22 cellular contexts compared by ENCODE assay signal in the genomic region with DNA sequence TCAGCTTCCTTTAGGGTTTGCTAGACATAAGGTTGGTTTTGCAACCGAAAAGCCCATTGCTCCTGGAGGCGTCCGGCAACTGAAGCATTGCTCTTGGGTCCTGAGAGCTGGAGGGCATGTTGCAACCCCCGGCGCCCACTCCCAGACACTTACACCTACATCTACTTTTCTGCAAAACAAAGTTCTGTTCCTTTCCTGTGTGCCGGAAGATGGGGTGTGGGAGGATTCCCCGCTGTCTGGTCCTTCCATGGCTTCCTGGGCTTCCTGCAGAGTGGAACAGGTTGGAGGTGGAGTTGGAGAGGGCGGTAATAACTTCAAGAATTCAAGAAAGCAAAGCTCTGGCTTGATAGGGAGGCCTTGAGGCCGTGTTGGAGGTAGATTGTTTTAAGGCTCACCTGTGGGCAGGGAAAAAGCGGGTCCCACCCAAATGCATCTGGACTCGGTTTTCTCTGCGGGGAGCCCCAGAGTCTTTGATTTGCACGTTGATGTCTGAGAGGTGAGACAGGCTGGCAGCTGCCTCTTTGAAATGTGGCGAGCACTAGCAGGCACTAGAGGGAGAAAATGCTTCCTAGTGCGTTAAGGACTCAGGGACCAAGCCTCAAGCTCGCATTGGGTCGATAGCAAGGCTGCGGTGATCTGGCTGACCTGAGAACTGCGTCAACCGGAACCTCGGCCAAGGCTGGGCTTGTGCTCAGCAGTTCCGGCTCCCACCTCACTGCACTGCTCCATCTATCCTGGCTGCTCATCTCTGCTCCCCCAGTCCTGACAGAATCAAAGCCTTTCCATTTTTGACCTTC. TPM values are rescaled to one million over a fixed set of nuclear protein-coding genes. Genes with fewer than 3 reads are reported as not detected.
DNase-seq lines count a peak whose midpoint lies in the region; ATAC-seq, FAIRE-seq and TF ChIP-seq lines count a peak whose summit lies in the region.
"Had no signal": no experiment of that assay in that cellular context is flagged by ENCODE, and none has a peak within 500 bp of the region (broad histone marks: within the 10 kb centered on the region; RNA-seq: fewer than 3 reads in every experiment).

No MANE protein-coding gene starts in this region.

- H2BK12ac ChIP-seq in H1 (ENCODE audit: low read depth, low read length) (no peak overlapping the region), mesenchymal stem cell (ENCODE audit: low read length in 2 of 2) (no peak overlapping the region)

- no peak overlapping the region for H3K27ac ChIP-seq in H1 (ENCODE audit: low read depth, low read length)
- no peak overlapping the region for H3K27ac ChIP-seq in mesenchymal stem cell (ENCODE audit: low read length, poor library complexity, severe bottlenecking)
- H3K27ac ChIP-seq: BLaER1, HL-60, Peyer's patch, SJSA1 had no signal

- CTCF ChIA-PET in H1 (lab: Charles Lee; ENCODE audit: partially characterized antibody): interaction anchor here (0.5 to 5.9 kb wide), 18 partner anchors 8 to 1833 kb away, joined by 3 to 58 read pairs (median 3); no protein-coding TSS in a partner anchor

- ATAC-seq in HG03378 (IDR thresholded peaks at IDR 0.05; ENCODE audit: unreplicated experiment): no peak
- ATAC-seq: GM12878 had no signal

- no peak overlapping the region for H3K18ac ChIP-seq in H1 (ENCODE audit: extremely low read depth, low read length)
- H3K18ac ChIP-seq in mesenchymal stem cell (ENCODE audit: low read depth in 1 of 2, low read length in 2 of 2): no peak overlapping the region

- H3K23me2 ChIP-seq in H1 (ENCODE audit: low read depth, low read length): no peaks in the 10 kb centered on the region

- 22% methylated on average over 22 of the region's 22 CpGs; no CpG with 5 or more reads in 1 of the 2 experiments for WGBS in H1 (ENCODE audit: extremely low coverage in 1 of 2, insufficient coverage in 1 of 2, insufficient read length in 1 of 2, insufficient replicate concordance in 2 of 2, low coverage in 1 of 2, low lambda C conversion rate in 2 of 2, missing lambda C conversion rate in 1 of 2), 2 experiments
- WGBS in mesenchymal stem cell: 23% methylated on average over 20 of the region's 22 CpGs

- H4K20me1 ChIP-seq in H1 (replicated peaks in 1 of 2; ENCODE audit: control insufficient read depth in 1 of 2, insufficient read depth in 2 of 2, low read length in 2 of 2): peaks cover 17 to 20% of the 10 kb centered on the region in 2 experiments

- no peak overlapping the region for H2BK20ac ChIP-seq in H1 (ENCODE audit: low read length)

- H3K79me2 ChIP-seq in H1 (ENCODE audit: control insufficient read depth in 1 of 2, insufficient read depth in 2 of 2, low read length in 2 of 2): no peaks in the 10 kb centered on the region

- H3K27me3 ChIP-seq in H7 (ENCODE audit: control insufficient read depth, insufficient read depth, low read length) (peaks cover 83% of the 10 kb centered on the region), H1 (replicated peaks in 1 of 4; ENCODE audit: control insufficient read depth in 3 of 4, extremely low read depth in 1 of 4, insufficient read depth in 3 of 4, low read length in 3 of 4) (peaks cover 65 to 87% (median 75%) of the 10 kb centered on the region in 4 experiments), mesenchymal stem cell (ENCODE audit: control insufficient read depth in 1 of 2, insufficient read depth in 1 of 2, low read length in 2 of 2) (peaks cover 32 to 59% of the 10 kb centered on the region in 2 experiments)
- H3K27me3 ChIP-seq: SJSA1 had no signal

- H2BK120ac ChIP-seq in H1 (replicated peaks; ENCODE audit: low read depth, low read length): no peak overlapping the region
- no peak overlapping the region for H2BK120ac ChIP-seq in mesenchymal stem cell (ENCODE audit: low read depth, low read length)

- H3K56ac ChIP-seq in H1 (replicated peaks; ENCODE audit: insufficient read length, low read depth, low read length): no peak overlapping the region

- peaks cover 6 to 22% (median 10%) of the 10 kb centered on the region in 4 experiments for H3K4me1 ChIP-seq in H1 (replicated peaks in 1 of 4; ENCODE audit: control insufficient read depth in 3 of 4, insufficient read depth in 4 of 4, low read length in 3 of 4)
- peaks cover 21% of the 10 kb centered on the region for H3K4me1 ChIP-seq in mesenchymal stem cell (ENCODE audit: control insufficient read depth, insufficient read depth, low read depth, low read length)
- H3K4me1 ChIP-seq: BLaER1, Peyer's patch had no signal

- no peak for TF ChIP-seq POLR2A in H1 (IDR thresholded peaks at IDR 0.05; ENCODE audit: control extremely low read depth in 1 of 2, low read depth in 2 of 2, low read length in 2 of 2)

- FAIRE-seq in H1 (lab: Jason Lieb, UNC): peak; percentile 13
- FAIRE-seq: GM12878 had no signal

- DNase-seq in H7 (peak; percentile 67), H1 (ENCODE audit: low read depth in 1 of 2, low spot score in 2 of 2) (peak in 1 of 2 experiments; percentile 52), mesenchymal stem cell (no peak), retina (peak; percentile 27), GOT3 (lab: John Stamatoyannopoulos, UW) (no peak), kidney glomerular epithelial cell (lab: John Stamatoyannopoulos, UW) (no peak)
- DNase-seq: CD4-positive, alpha-beta T cell; COR-L47; DMS79; HFFc6; KG1; NCI-H1092; NCI-H1436; NCI-H1930; NCI-H2227 treated with DMSO at 0.1 percent for 48 hours; NCI-H510A; Peyer's patch had no signal

- no peak overlapping the region for H3K23ac ChIP-seq in H1 (ENCODE audit: insufficient read length)
- H3K23ac ChIP-seq in mesenchymal stem cell (ENCODE audit: low read length in 2 of 2): peak overlapping the region in 1 of 2 experiments; percentile 26

- TF ChIP-seq RAD21 in H1 (IDR thresholded peaks at IDR 0.05 in 1 of 2, conservative IDR thresholded peaks at IDR 0.05 in 1 of 2; ENCODE audit: low read depth in 2 of 2, low read length in 2 of 2): peak; percentile 17 to 39; a peak in 2 of 4 replicates

- H3K4me3 ChIP-seq in H7 (ENCODE audit: insufficient read depth, low read depth, low read length) (no peak overlapping the region), H1 (ENCODE audit: extremely low read depth in 1 of 4, insufficient read depth in 2 of 4, low read depth in 3 of 4, low read length in 4 of 4) (no peak overlapping the region), mesenchymal stem cell (ENCODE audit: insufficient read depth in 1 of 2, low read depth in 1 of 2, low read length in 2 of 2) (no peak overlapping the region)
- H3K4me3 ChIP-seq: BLaER1, GM12878, Peyer's patch, SJSA1 had no signal

- H3K9ac ChIP-seq in H1 (replicated peaks in 1 of 4; ENCODE audit: extremely low read depth in 1 of 4, low read depth in 3 of 4, low read length in 3 of 4) (no peak overlapping the region), mesenchymal stem cell (ENCODE audit: low read length) (no peak overlapping the region)
- H3K9ac ChIP-seq: BLaER1 had no signal

- POLR2A ChIA-PET in H1 (lab: Charles Lee; ENCODE audit: partially characterized antibody): interaction anchor here (2.6 kb wide), 1 partner anchor 46 kb away, joined by 8 read pairs; no protein-coding TSS in a partner anchor

- H2BK5ac ChIP-seq in H1 (ENCODE audit: low read depth, low read length): no peak overlapping the region
- H2BK5ac ChIP-seq in mesenchymal stem cell (ENCODE audit: low read depth, low read length, poor library complexity, severe bottlenecking): no peak overlapping the region

- H4K91ac ChIP-seq in H1 (replicated peaks; ENCODE audit: insufficient read length, low read length) (no peak overlapping the region), mesenchymal stem cell (ENCODE audit: low read length) (peak overlapping the region; percentile 66)

- H3K9me3 ChIP-seq in H1 (ENCODE audit: insufficient read depth in 2 of 2, low read depth in 1 of 2, low read length in 1 of 2) (no peaks in the 10 kb centered on the region), mesenchymal stem cell (ENCODE audit: control insufficient read depth, low read length) (no peaks in the 10 kb centered on the region)
- H3K9me3 ChIP-seq: Peyer's patch, SJSA1 had no signal

- no peak overlapping the region for H2BK15ac ChIP-seq in H1 (ENCODE audit: low read length)
- no peak overlapping the region for H2BK15ac ChIP-seq in mesenchymal stem cell (ENCODE audit: low read depth, poor library complexity, severe bottlenecking)

- H3K79me1 ChIP-seq in H1 (ENCODE audit: low read depth, low read length) (no peaks in the 10 kb centered on the region), mesenchymal stem cell (replicated peaks; ENCODE audit: low read length, poor library complexity, severe bottlenecking) (peaks cover 32% of the 10 kb centered on the region)

- no peak overlapping the region for H4K5ac ChIP-seq in H1 (ENCODE audit: insufficient read length, low read depth, low read length)

- no peak for TF ChIP-seq EP300 in H1 (IDR thresholded peaks at IDR 0.05; ENCODE audit: borderline replicate concordance in 1 of 2, low read depth in 2 of 2, low read length in 2 of 2)

- H3K4ac ChIP-seq in H1 (replicated peaks; ENCODE audit: insufficient read length, low read depth, low read length) (no peak overlapping the region), mesenchymal stem cell (ENCODE audit: low read depth in 1 of 2, low read length in 2 of 2) (no peak overlapping the region)

- H2AK5ac ChIP-seq in H1 (ENCODE audit: low read depth, low read length): no peak overlapping the region
- H2AK5ac ChIP-seq in mesenchymal stem cell (ENCODE audit: low read length, severe bottlenecking): no peak overlapping the region

- no peak overlapping the region for H3K14ac ChIP-seq in H1 (ENCODE audit: insufficient read length)
- H3K14ac ChIP-seq in mesenchymal stem cell (ENCODE audit: low read length in 2 of 2): no peak overlapping the region

- H3K36me3 ChIP-seq in H7 (replicated peaks; ENCODE audit: control insufficient read depth, insufficient read depth, low read length) (no peaks in the 10 kb centered on the region), H1 (ENCODE audit: control insufficient read depth in 2 of 4, insufficient read depth in 4 of 4, low read length in 3 of 4) (no peaks in the 10 kb centered on the region), mesenchymal stem cell (ENCODE audit: control insufficient read depth in 1 of 2, insufficient read depth in 2 of 2, low read depth in 1 of 2, low read length in 2 of 2) (no peaks in the 10 kb centered on the region)
- H3K36me3 ChIP-seq: BLaER1, Peyer's patch, SJSA1 had no signal

- no peak overlapping the region for H2AFZ ChIP-seq in H1 (ENCODE audit: low read length)
- no peak overlapping the region for H2AFZ ChIP-seq in mesenchymal stem cell (ENCODE audit: low read depth, low read length)

- TF ChIP-seq CTCF in H1 (IDR thresholded peaks at IDR 0.05; ENCODE audit: control extremely low read depth in 1 of 3, insufficient read depth in 1 of 3, low read depth in 1 of 3, low read length in 3 of 3): peak in 2 of 3 experiments; percentile 2 to 38; a peak in 3 of 4 replicates

- H3K4me2 ChIP-seq in H1 (ENCODE audit: insufficient read depth in 1 of 2, low read depth in 2 of 2, low read length in 2 of 2) (peak overlapping the region; percentile 7 to 22; a peak in 2 of 4 replicates), mesenchymal stem cell (ENCODE audit: low read length, poor library complexity, severe bottlenecking) (no peak overlapping the region)
- H3K4me2 ChIP-seq: BLaER1 had no signal

- H4K8ac ChIP-seq in H1 (ENCODE audit: extremely low read depth, insufficient read depth, low read length): no peak overlapping the region
- H4K8ac ChIP-seq in mesenchymal stem cell (ENCODE audit: low read length): no peak overlapping the region

RNA-seq across cellular contexts. Expression of a gene that starts 39.5 kb away (rescaled TPM):
- total RNA-seq in H7 (2014; rRNA removed; shearing (Covaris generic)): 0.17 TPM in 1 of 2 replicates, not detected in the other
- not detected in 2 replicates for total RNA-seq in H1 (2021; fragmentation: NEBNext Ultra II Directional; extraction: Animal tissue kit (Norgen Biotek cat#: 25700))
- polyA plus RNA-seq in H1 (2011; rRNA removed): 0.03 and 0.14 TPM in 2 replicates
- polyA plus RNA-seq in H1 (2011; cell fraction: cytosol; rRNA removed): 0.05 TPM
- 0.07 TPM for polyA plus RNA-seq in H1 (2011; cell fraction: nucleus; rRNA removed)
- 0.21 to 0.88 TPM (median 0.46 TPM) in 4 replicates for polyA plus RNA-seq in H1 (2012, experiment 1 of 2)
- polyA plus RNA-seq in H1 (2012, experiment 2 of 2): 0.10 TPM
- polyA plus RNA-seq in H1 (2013, experiment 1 of 2): 0.04 TPM
- 0.04 TPM for polyA plus RNA-seq in H1 (2013, experiment 2 of 2)
- polyA minus RNA-seq in H1 (2011; rRNA and poly(A)+ RNA removed): 0.03 TPM in 1 of 2 replicates, not detected in the other
- polyA minus RNA-seq in H1 (2011; cell fraction: cytosol; rRNA and poly(A)+ RNA removed): 0.29 TPM
- not detected for polyA minus RNA-seq in H1 (2011; cell fraction: nucleus; rRNA and poly(A)+ RNA removed)
- 117 TPM for polyA plus RNA-seq in mesenchymal stem cell (2013, experiment 1 of 2)
- 115 TPM for polyA plus RNA-seq in mesenchymal stem cell (2013, experiment 2 of 2)
- total RNA-seq: CD4-positive, alpha-beta T cell had no signal

Comparison
In these comparisons a context has a peak if more than half of its experiments do, and no peak if none do; other contexts are left out.
1. DNase-seq: peak in H7 (single experiment) and retina (single experiment); none in mesenchymal stem cell (single experiment), GOT3 (single experiment) and kidney glomerular epithelial cell (single experiment).